ENCODE assay signal across 21 cellular contexts in the genomic region with DNA sequence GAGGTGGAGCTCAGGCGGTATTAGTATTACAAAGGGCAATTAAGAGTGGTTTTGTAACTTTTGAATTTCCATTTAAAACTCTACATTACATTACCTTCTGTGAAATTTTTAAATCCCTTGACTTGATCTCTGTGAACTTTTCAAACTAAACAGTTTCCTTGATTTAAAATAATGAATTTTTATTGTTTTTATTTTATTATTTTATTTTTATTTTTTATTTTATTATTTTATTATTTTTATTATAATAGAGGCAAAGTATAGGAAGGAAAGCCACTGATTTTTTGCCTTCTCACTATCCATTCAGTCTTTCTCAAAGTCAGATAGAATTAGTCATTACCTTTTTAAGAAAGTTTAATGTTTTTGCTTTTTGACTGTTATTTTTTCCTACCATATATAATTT.
DNase-seq lines count a peak whose midpoint lies in the region; ATAC-seq and TF ChIP-seq lines count a peak whose summit lies in the region.
"Had no signal": no experiment of that assay in that cellular context is flagged by ENCODE, and none has a peak within 500 bp of the region (broad histone marks: within the 10 kb centered on the region; RNA-seq: fewer than 3 reads in every experiment).

No MANE protein-coding gene starts in this region.

- no TSS peak for BruUV-seq in PC-3 (replicated peaks; lab: Mats Ljungman, UMichigan)

- H3K4me1 Mint-ChIP-seq in WTC11: no peaks in the 10 kb centered on the region
- H3K4me1 Mint-ChIP-seq: CD14-positive monocyte; CD8-positive, alpha-beta memory T cell had no signal

- intact Hi-C loops in PC-3 (cut with micrococcal nuclease): loop anchor here (10.0 kb wide), 2 partner anchors 890 to 1130 kb away; no protein-coding TSS in a partner anchor

- no peaks in the 10 kb centered on the region for H3K36me3 ChIP-seq in PC-3 (ENCODE audit: low read depth, low read length)
- H3K36me3 ChIP-seq in skeletal muscle satellite cell (ENCODE audit: insufficient read depth, low read length): no peaks in the 10 kb centered on the region
- H3K36me3 ChIP-seq: BE2C, MG63 had no signal

- H3K9me3 Mint-ChIP-seq in WTC11: peaks cover 30% of the 10 kb centered on the region

- H3K4me1 ChIP-seq in PC-3 (ENCODE audit: insufficient read depth, low read length): peaks cover 25% of the 10 kb centered on the region
- peaks cover 23% of the 10 kb centered on the region for H3K4me1 ChIP-seq in skeletal muscle satellite cell (ENCODE audit: control insufficient read depth, insufficient read depth, low read length)
- peaks cover 11% of the 10 kb centered on the region for H3K4me1 ChIP-seq in foreskin keratinocyte

- H3K4me2 ChIP-seq in PC-3 (ENCODE audit: low read length): no peak overlapping the region
- no peak overlapping the region for H3K4me2 ChIP-seq in skeletal muscle satellite cell (ENCODE audit: low read length)

- no peaks in the 10 kb centered on the region for H3K27me3 ChIP-seq in PC-3 (ENCODE audit: low read length)
- no peaks in the 10 kb centered on the region for H3K27me3 ChIP-seq in skeletal muscle satellite cell (ENCODE audit: control insufficient read depth, insufficient read depth, low read length)
- no peaks in the 10 kb centered on the region for H3K27me3 ChIP-seq in foreskin keratinocyte
- H3K27me3 ChIP-seq: BE2C, MG63 had no signal

- CTCF ChIA-PET in PC-3 (lab: Charles Lee): no interaction called here
- CTCF ChIA-PET in WTC11 (lab: Charles Lee): no interaction called here

- no peaks in the 10 kb centered on the region for H3F3A ChIP-seq in PC-3 (ENCODE audit: low read length, unreplicated experiment)

- H3K79me2 ChIP-seq in PC-3 (ENCODE audit: low read length): no peaks in the 10 kb centered on the region

- H3K9me3 ChIP-seq in PC-3 (ENCODE audit: low read length) (no peaks in the 10 kb centered on the region), skeletal muscle satellite cell (replicated peaks; ENCODE audit: low read length) (no peaks in the 10 kb centered on the region)

- POLR2A ChIA-PET in PC-3 (lab: Charles Lee; ENCODE audit: unreplicated experiment): no interaction called here
- POLR2A ChIA-PET in WTC11 (lab: Charles Lee): no interaction called here

- H3K27ac Mint-ChIP-seq in WTC11: no peak overlapping the region
- H3K27ac Mint-ChIP-seq: CD14-positive monocyte; CD8-positive, alpha-beta memory T cell had no signal

- DNase-seq in PC-3 (no peak), WTC11 (ENCODE audit: low spot score) (no peak), epithelial cell of prostate (ENCODE audit: low read depth, low spot score) (no peak), foreskin keratinocyte (no peak), cerebellum (ENCODE audit: low spot score) (no peak)
- DNase-seq: ACHN; BE2C; CD8-positive, alpha-beta memory T cell; KBM-7; MG63; NCI-H1105 treated with DMSO at 0.1 percent for 48 hours; NCI-H146; NCI-H1930; NCI-H2107; NCI-H446; NCI-H524 treated with DMSO at 0.1 percent for 48 hours; NCI-H774; Right ventricle myocardium superior had no signal

- H3K4me3 Mint-ChIP-seq in WTC11: no peak overlapping the region
- H3K4me3 Mint-ChIP-seq: CD14-positive monocyte; CD8-positive, alpha-beta memory T cell had no signal

- no peaks in the 10 kb centered on the region for H3K27me3 Mint-ChIP-seq in WTC11 (ENCODE audit: low read depth)
- H3K27me3 Mint-ChIP-seq: CD8-positive, alpha-beta memory T cell had no signal

- ATAC-seq in PC-3 (no peak), WTC11 (no peak), foreskin keratinocyte (no peak), GM19395 (IDR thresholded peaks at IDR 0.05; ENCODE audit: unreplicated experiment) (no peak)

- H3K36me3 Mint-ChIP-seq in WTC11: peaks cover 18% of the 10 kb centered on the region
- H3K36me3 Mint-ChIP-seq: CD14-positive monocyte; CD8-positive, alpha-beta memory T cell had no signal

- H3K9ac ChIP-seq in PC-3 (ENCODE audit: low read length): no peak overlapping the region
- peak overlapping the region; percentile 67 for H3K9ac ChIP-seq in skeletal muscle satellite cell (ENCODE audit: low read depth, low read length)

- H4K20me1 ChIP-seq in PC-3 (ENCODE audit: low read length): no peaks in the 10 kb centered on the region

- no peak overlapping the region for H3K4me3 ChIP-seq in PC-3 (ENCODE audit: low read length)
- H3K4me3 ChIP-seq in skeletal muscle satellite cell (ENCODE audit: low read length): no peak overlapping the region
- H3K4me3 ChIP-seq: MG63 had no signal

- H3K9me2 ChIP-seq in PC-3 (replicated peaks; ENCODE audit: low read length): no peaks in the 10 kb centered on the region

- H2AFZ ChIP-seq in PC-3 (ENCODE audit: low read length): no peak overlapping the region

- H3K27ac ChIP-seq in PC-3 (ENCODE audit: low read length) (peak overlapping the region; percentile 78; the same call in 1 of the 2 replicates), epithelial cell of prostate (peak overlapping the region; percentile 77), foreskin keratinocyte (no peak overlapping the region)

- TF ChIP-seq CTCF in PC-3 (conservative IDR thresholded peaks at IDR 0.05; ENCODE audit: low read depth, low read length) (no peak), WTC11 (IDR thresholded peaks at IDR 0.05) (no peak), foreskin keratinocyte (conservative IDR thresholded peaks at IDR 0.05) (no peak)

TF ChIP-seq in WTC11, 78 proteins besides CTCF, POLR2A, EP300 and RAD21:
- TF ChIP-seq JUN (CRISPR knock-in tag; IDR thresholded peaks at IDR 0.05) (no peak), HMGA2 (CRISPR knock-in tag; IDR thresholded peaks at IDR 0.05) (peak; percentile 96)
TF ChIP-seq in WTC11: peak in this region for 1.
